ENCODE assay signal across 22 cellular contexts in genomic region chr5:160378325-160378724, GRCh38. TPM values are rescaled to one million over a fixed set of nuclear protein-coding genes. Genes with fewer than 3 reads are reported as not detected.
"Had no signal": no experiment of that assay in that cellular context is flagged by ENCODE, and none has a peak within 500 bp of the region (broad histone marks: within the 10 kb centered on the region; RNA-seq: fewer than 3 reads in every experiment).

No MANE protein-coding gene starts in this region.

- DNase-seq: effector CD8-positive, alpha-beta T cell; effector memory CD8-positive, alpha-beta T cell; endodermal cell; esophagus squamous epithelium; foreskin fibroblast; foreskin melanocyte; gastrocnemius medialis; glutamatergic neuron; head of caudate nucleus; heart right ventricle; hippocampal formation; left cardiac atrium; left lung; left ventricle myocardium superior; lower lobe of right lung; mesenchymal stem cell; mucosa of descending colon; naive B cell; naive thymus-derived CD8-positive, alpha-beta T cell had no signal

- H3K4me1 Mint-ChIP-seq: mesothelial cell of epicardium had no signal

- H3K36me3 Mint-ChIP-seq: mesothelial cell of epicardium; naive B cell; naive thymus-derived CD8-positive, alpha-beta T cell had no signal

- ATAC-seq: effector memory CD8-positive, alpha-beta T cell; esophagus mucosa; gastrocnemius medialis; heart right ventricle; left cardiac atrium; left lung; left ventricle myocardium superior; lower lobe of right lung; mucosa of descending colon; naive thymus-derived CD8-positive, alpha-beta T cell had no signal

- H3K9me3 Mint-ChIP-seq: effector memory CD8-positive, alpha-beta T cell; endodermal cell; mesothelial cell of epicardium; naive B cell; naive thymus-derived CD8-positive, alpha-beta T cell had no signal

- H3K27ac Mint-ChIP-seq: effector memory CD8-positive, alpha-beta T cell; endodermal cell; mesothelial cell of epicardium; naive B cell; naive thymus-derived CD8-positive, alpha-beta T cell had no signal

- H3K4me3 Mint-ChIP-seq: effector memory CD8-positive, alpha-beta T cell; endodermal cell; mesothelial cell of epicardium; naive B cell; naive thymus-derived CD8-positive, alpha-beta T cell had no signal

RNA-seq across cellular contexts. Expression of gene C1QTNF2, which starts 7.9 kb away (rescaled TPM):
- total RNA-seq: endodermal cell; kidney epithelial cell; naive thymus-derived CD8-positive, alpha-beta T cell had no signal
